ENCODE assay signal across 2 cellular contexts in the genomic region with DNA sequence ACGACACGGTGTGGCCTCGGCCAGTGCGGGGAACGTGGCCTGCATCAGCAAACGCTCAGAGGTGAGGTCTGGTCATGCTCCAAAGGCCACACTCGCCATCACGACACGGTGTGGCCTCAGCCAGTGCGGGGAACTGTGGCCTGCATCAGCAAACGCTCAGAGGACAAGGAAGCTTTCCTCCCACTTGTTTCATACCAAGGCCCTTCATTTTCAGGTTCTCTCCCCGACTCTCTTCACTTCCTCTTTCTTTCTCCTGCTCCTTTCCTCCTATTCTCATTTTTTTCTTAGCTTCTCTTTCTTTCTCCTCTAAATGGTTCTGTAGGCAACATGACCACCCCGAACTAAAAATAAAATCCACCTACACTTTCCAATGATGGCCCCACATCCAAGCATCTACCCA.
TF ChIP-seq lines count a peak whose summit lies in the region.

No MANE protein-coding gene starts in this region.

TF ChIP-seq in K562, 482 proteins besides CTCF, POLR2A, EP300 and RAD21 (continued from another document):
- TF ChIP-seq, protein P1, sequence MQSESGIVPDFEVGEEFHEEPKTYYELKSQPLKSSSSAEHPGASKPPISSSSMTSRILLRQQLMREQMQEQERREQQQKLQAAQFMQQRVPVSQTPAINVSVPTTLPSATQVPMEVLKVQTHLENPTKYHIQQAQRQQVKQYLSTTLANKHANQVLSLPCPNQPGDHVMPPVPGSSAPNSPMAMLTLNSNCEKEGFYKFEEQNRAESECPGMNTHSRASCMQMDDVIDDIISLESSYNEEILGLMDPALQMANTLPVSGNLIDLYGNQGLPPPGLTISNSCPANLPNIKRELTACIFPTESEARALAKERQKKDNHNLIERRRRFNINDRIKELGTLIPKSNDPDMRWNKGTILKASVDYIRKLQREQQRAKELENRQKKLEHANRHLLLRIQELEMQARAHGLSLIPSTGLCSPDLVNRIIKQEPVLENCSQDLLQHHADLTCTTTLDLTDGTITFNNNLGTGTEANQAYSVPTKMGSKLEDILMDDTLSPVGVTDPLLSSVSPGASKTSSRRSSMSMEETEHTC (IDR thresholded peaks at IDR 0.05), result no peak

TF ChIP-seq in SK-N-SH, 30 proteins besides CTCF, POLR2A, EP300 and RAD21 (continued from another document):
- TF ChIP-seq, protein P2, sequence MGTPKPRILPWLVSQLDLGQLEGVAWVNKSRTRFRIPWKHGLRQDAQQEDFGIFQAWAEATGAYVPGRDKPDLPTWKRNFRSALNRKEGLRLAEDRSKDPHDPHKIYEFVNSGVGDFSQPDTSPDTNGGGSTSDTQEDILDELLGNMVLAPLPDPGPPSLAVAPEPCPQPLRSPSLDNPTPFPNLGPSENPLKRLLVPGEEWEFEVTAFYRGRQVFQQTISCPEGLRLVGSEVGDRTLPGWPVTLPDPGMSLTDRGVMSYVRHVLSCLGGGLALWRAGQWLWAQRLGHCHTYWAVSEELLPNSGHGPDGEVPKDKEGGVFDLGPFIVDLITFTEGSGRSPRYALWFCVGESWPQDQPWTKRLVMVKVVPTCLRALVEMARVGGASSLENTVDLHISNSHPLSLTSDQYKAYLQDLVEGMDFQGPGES (IDR thresholded peaks at IDR 0.05; ENCODE audit: low read depth, low read length), result no peak
- TF ChIP-seq CHD2 (IDR thresholded peaks at IDR 0.05; ENCODE audit: low read length, partially characterized antibody) (no peak), MEF2A (IDR thresholded peaks at IDR 0.05; ENCODE audit: borderline replicate concordance, low read depth) (no peak)
